ENCODE assay signal across 8 cellular contexts in the genomic region with DNA sequence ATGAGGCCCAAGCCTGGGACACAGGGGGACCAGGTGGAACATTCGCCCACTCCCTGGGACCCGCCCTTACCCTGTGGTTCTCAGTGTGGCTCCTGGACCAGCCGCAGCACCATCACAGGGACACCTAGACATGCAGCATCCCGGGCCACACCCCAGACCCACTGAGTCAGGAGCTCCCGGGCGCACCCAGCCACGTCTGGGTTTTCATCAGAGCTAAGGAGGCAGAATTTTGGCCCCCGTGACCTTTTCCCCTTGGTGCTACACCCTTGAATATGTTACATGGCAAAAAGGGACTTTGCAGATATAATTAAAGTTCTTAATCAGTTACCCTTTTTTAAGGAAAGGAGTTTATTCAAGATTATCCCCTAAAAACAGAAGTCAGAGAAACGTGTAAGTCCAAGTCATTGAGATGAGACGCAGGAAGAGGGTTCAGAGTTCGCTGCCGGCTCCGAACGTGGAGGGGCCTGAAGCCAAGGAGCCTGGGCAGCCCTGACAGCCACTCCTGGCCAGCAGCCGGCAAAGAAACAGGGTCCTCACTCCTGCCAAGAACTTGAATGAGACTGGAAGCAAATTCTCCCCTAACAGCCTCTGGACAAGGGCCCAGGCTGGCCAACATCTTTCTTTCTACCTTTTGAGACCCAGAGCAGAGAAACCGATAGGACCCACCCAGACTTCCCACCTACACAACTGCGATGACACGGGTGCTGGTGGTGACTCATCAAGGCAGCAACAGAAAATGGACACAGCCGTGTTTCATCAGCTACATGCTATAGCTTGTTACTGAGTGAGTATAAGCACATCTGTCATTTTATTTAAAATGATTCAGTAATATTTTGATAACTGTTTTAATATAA. TPM values are rescaled to one million over a fixed set of nuclear protein-coding genes. Genes with fewer than 3 reads are reported as not detected.
DNase-seq lines count a peak whose midpoint lies in the region; ATAC-seq, FAIRE-seq and TF ChIP-seq lines count a peak whose summit lies in the region.

No MANE protein-coding gene starts in this region.

- no peaks in the 10 kb centered on the region for H3K9me3 Mint-ChIP-seq in mesothelial cell of epicardium
- no peaks in the 10 kb centered on the region for H3K9me3 Mint-ChIP-seq in stimulated activated naive CD8-positive, alpha-beta T cell treated with anti-CD3 and anti-CD28 coated beads, Interleukin-15, amount 100 ng/mL, for 72 hours

- TF ChIP-seq POLR2A in Peyer's patch (IDR thresholded peaks at IDR 0.05): no peak
- no peak for TF ChIP-seq POLR2A in GM12878 (IDR thresholded peaks at IDR 0.05; ENCODE audit: low read depth, low read length)

- no peak for TF ChIP-seq EP300 in GM12878 (IDR thresholded peaks at IDR 0.05; ENCODE audit: borderline replicate concordance in 1 of 2, control insufficient read depth in 1 of 2, low read depth in 2 of 2, low read length in 2 of 2)

- TF ChIP-seq RAD21 in GM12878 (IDR thresholded peaks at IDR 0.05; ENCODE audit: insufficient read depth, low read depth, low read length): no peak

- BruUV-seq in GM12878 (replicated peaks; lab: Mats Ljungman, UMichigan): no TSS peak

- peak overlapping the region; percentile 77 for H2AFZ ChIP-seq in GM12878 (ENCODE audit: control insufficient read depth, low read depth, low read length)

- intact Hi-C loops in GM12878 (cut with micrococcal nuclease; ENCODE audit: unreplicated experiment): loop anchor here (1.0 to 5.0 kb wide), 4 partner anchors 111 to 771 kb away; no protein-coding TSS in a partner anchor

- RAD21 ChIA-PET in GM12878 (lab: Charles Lee; ENCODE audit: unreplicated experiment): interaction anchor here (1.0 to 2.6 kb wide), 13 partner anchors 8 to 499 kb away, joined by 3 to 20 read pairs (median 5); no protein-coding TSS in a partner anchor

- peak overlapping the region; percentile 91 for H3K4me2 ChIP-seq in GM12878 (ENCODE audit: control insufficient read depth, insufficient read depth)

- TF ChIP-seq CTCF in Peyer's patch (IDR thresholded peaks at IDR 0.05) (no peak), GM12878 (IDR thresholded peaks at IDR 0.05 in 2 of 3, conservative IDR thresholded peaks at IDR 0.05 in 1 of 3; ENCODE audit: control insufficient read depth in 2 of 3, extremely low read depth in 1 of 3, insufficient read depth in 1 of 3, low read depth in 3 of 3, low read length in 3 of 3) (no peak), mesothelial cell of epicardium (IDR thresholded peaks at IDR 0.05; ENCODE audit: unreplicated experiment) (no peak)

- H3K27me3 Mint-ChIP-seq in mesothelial cell of epicardium (ENCODE audit: low read depth): no peaks in the 10 kb centered on the region
- H3K27me3 Mint-ChIP-seq in stimulated activated naive CD8-positive, alpha-beta T cell treated with anti-CD3 and anti-CD28 coated beads, Interleukin-15, amount 100 ng/mL, for 72 hours: peaks cover 38% of the 10 kb centered on the region

- H3K27me3 ChIP-seq in Peyer's patch (no peaks in the 10 kb centered on the region), GM12878 (replicated peaks in 1 of 2; ENCODE audit: control insufficient read depth in 2 of 2, insufficient read depth in 2 of 2, low read length in 1 of 2) (no peaks in the 10 kb centered on the region)

- H3K36me3 ChIP-seq in Peyer's patch: no peaks in the 10 kb centered on the region
- no peaks in the 10 kb centered on the region for H3K36me3 ChIP-seq in GM12878 (ENCODE audit: control insufficient read depth in 2 of 2, insufficient read depth in 2 of 2, low read length in 1 of 2)

- H4K20me1 ChIP-seq in GM12878 (ENCODE audit: control insufficient read depth, insufficient read depth): no peaks in the 10 kb centered on the region

- CTCF ChIA-PET in GM12878 (lab: Yijun Ruan, JAX): interaction anchor here (0.6 to 3.9 kb wide), 26 partner anchors 8 to 782 kb away, joined by 3 to 24 read pairs (median 4); a partner anchor contains a TSS

- no peaks in the 10 kb centered on the region for H3K9me3 ChIP-seq in Peyer's patch
- no peaks in the 10 kb centered on the region for H3K9me3 ChIP-seq in GM12878 (replicated peaks; ENCODE audit: control insufficient read depth, insufficient read depth, low read length)

- peak overlapping the region in 2 of 4 donors; percentile 47 to 54 for H3K27ac ChIP-seq in Peyer's patch
- H3K27ac ChIP-seq in GM12878 (ENCODE audit: control insufficient read depth, insufficient read depth): no peak overlapping the region

- SMC1A ChIA-PET in GM12878 (lab: Charles Lee; ENCODE audit: uncharacterized antibody, unreplicated experiment): interaction anchor here (0.7 to 1.9 kb wide), 10 partner anchors 8 to 770 kb away, joined by 3 to 10 read pairs (median 4); a partner anchor contains a TSS

- WGBS in GM12878 (ENCODE audit: insufficient coverage, insufficient replicate concordance, low lambda C conversion rate, missing lambda C conversion rate): 49% methylated on average over 19 of the region's 19 CpGs

- H3K4me3 Mint-ChIP-seq in mesothelial cell of epicardium: peak overlapping the region; percentile 75
- H3K4me3 Mint-ChIP-seq in stimulated activated naive CD8-positive, alpha-beta T cell treated with anti-CD3 and anti-CD28 coated beads, Interleukin-15, amount 100 ng/mL, for 72 hours: peak overlapping the region; percentile 89 to 91

- no peaks in the 10 kb centered on the region for H3K36me3 Mint-ChIP-seq in mesothelial cell of epicardium

- FAIRE-seq in GM12878 (lab: Jason Lieb, UNC): no peak

- no peak overlapping the region for H3K9ac ChIP-seq in GM12878 (ENCODE audit: control insufficient read depth, insufficient read depth, low read length)

- ATAC-seq in GM19455 (IDR thresholded peaks at IDR 0.05; ENCODE audit: unreplicated experiment) (peak; percentile 16), GM12878 (peak; percentile 30; the same call in 2 of the 3 replicates), GM21737 (IDR thresholded peaks at IDR 0.05; ENCODE audit: unreplicated experiment) (no peak)
- ATAC-seq in stimulated activated naive CD8-positive, alpha-beta T cell treated with anti-CD3 and anti-CD28 coated beads, Interleukin-15, amount 100 ng/mL, for 72 hours: peak; percentile 77

- no peaks in the 10 kb centered on the region for H3K79me2 ChIP-seq in GM12878 (ENCODE audit: control insufficient read depth, insufficient read depth, low read length)

- DNase-seq in Peyer's patch (peak in 1 of 3 donors; percentile 53), GM12878 (ENCODE audit: low read depth, low spot score) (no peak), mesothelial cell of epicardium (ENCODE audit: low spot score in 2 of 2, unreplicated experiment in 2 of 2) (no peak), NOMO-1 treated with dmso at 0.1 percent for 144 hours (lab: John Stamatoyannopoulos, UW; ENCODE audit: unreplicated experiment) (no peak), COLO668 (lab: John Stamatoyannopoulos, UW; ENCODE audit: unreplicated experiment) (no peak)
- peak; percentile 53 to 71 for DNase-seq in stimulated activated naive CD8-positive, alpha-beta T cell treated with anti-CD3 and anti-CD28 coated beads, Interleukin-15, amount 100 ng/mL, for 72 hours

- peaks cover 7% of the 10 kb centered on the region for H3K4me1 Mint-ChIP-seq in mesothelial cell of epicardium
- peaks cover 42% of the 10 kb centered on the region for H3K4me1 Mint-ChIP-seq in stimulated activated naive CD8-positive, alpha-beta T cell treated with anti-CD3 and anti-CD28 coated beads, Interleukin-15, amount 100 ng/mL, for 72 hours

- POLR2A ChIA-PET in GM12878 (lab: Charles Lee): interaction anchor here (0.7 to 1.4 kb wide), 2 partner anchors 433 to 763 kb away, joined by 3 to 4 read pairs; no protein-coding TSS in a partner anchor

- H3K4me3 ChIP-seq in Peyer's patch (peak overlapping the region; percentile 39 to 62 (median 52)), GM12878 (no peak overlapping the region)

- in situ Hi-C loops in GM12878 (cut with MboI): no loop called here

- H3K4me1 ChIP-seq in Peyer's patch (peaks cover 0 to 12% (median 2%) of the 10 kb centered on the region in 4 donors), GM12878 (ENCODE audit: control insufficient read depth, insufficient read depth, low read length) (peaks cover 3% of the 10 kb centered on the region)

- H3K27ac Mint-ChIP-seq in mesothelial cell of epicardium: no peak overlapping the region
- peak overlapping the region in 1 of 2 donors; percentile 80 for H3K27ac Mint-ChIP-seq in stimulated activated naive CD8-positive, alpha-beta T cell treated with anti-CD3 and anti-CD28 coated beads, Interleukin-15, amount 100 ng/mL, for 72 hours

TF ChIP-seq in GM12878, 131 proteins besides CTCF, POLR2A, EP300 and RAD21:
- no peak for TF ChIP-seq SIX5 (IDR thresholded peaks at IDR 0.05; ENCODE audit: low read depth, low read length, severe bottlenecking)
- TF ChIP-seq RUNX3 (IDR thresholded peaks at IDR 0.05; ENCODE audit: low read length): 0 out of 2 replicates have a peak, but pooled peaks have one; percentile 5

RNA-seq across cellular contexts. Expression of a gene that starts 25.3 kb away (rescaled TPM):
- total RNA-seq in Peyer's patch (1 to 10 TPM in 1 of 4 donors, under 1 TPM in 1, not detected in 2; 0.57 to 2.5 TPM), GM12878 (2014; rRNA removed) (0.05 and 0.06 TPM in 2 replicates), GM12878 (2014; rRNA removed; fragmentation: Illumina TruSeq; extraction: Trizol) (0.09 and 0.13 TPM in 2 replicates), GM12878 (2021) (0.13 TPM in 2 replicates), mesothelial cell of epicardium (5.2 to 5.8 TPM (median 5.7 TPM) in 3 replicates)
- total RNA-seq in GM12878 (2013; cell fraction: nucleolus; rRNA removed): not detected in 2 replicates
- polyA plus RNA-seq in GM12878 (2011; ENCODE audit: low read depth): not detected
- polyA plus RNA-seq in GM12878 (2011; rRNA removed) (not detected in 2 replicates), GM12878 (2014; fragmentation: Illumina TruSeq; extraction: Trizol) (0.22 TPM in 1 of 2 replicates, not detected in the other), GM12878 (2014; fragmentation: Nextera tagmentation; extraction: Ambion mirVana) (under 1 TPM; 0.06 to 0.11 TPM), GM12878 (2014; rRNA removed) (0.05 TPM in 1 of 2 replicates, not detected in the other), GM12878 (2016; fragmentation: Nextera tagmentation; extraction: Ambion mirVana) (under 1 TPM in 1 of 2 experiments, not detected in 1; 0.10 TPM)
- not detected in 2 replicates for polyA plus RNA-seq in GM12878 (2011; cell fraction: cytosol; rRNA removed)
- polyA plus RNA-seq in GM12878 (2011; cell fraction: nucleus; rRNA removed): not detected in 2 replicates
- polyA plus RNA-seq in GM12878 (2012): 0.07 TPM in 1 of 2 replicates, not detected in the other
- polyA minus RNA-seq in GM12878 (2011; rRNA and poly(A)+ RNA removed): not detected in 2 replicates
- not detected in 2 replicates for polyA minus RNA-seq in GM12878 (2011; cell fraction: cytosol; rRNA and poly(A)+ RNA removed)
- not detected in 2 replicates for polyA minus RNA-seq in GM12878 (2011; cell fraction: nucleus; rRNA and poly(A)+ RNA removed)

Comparison
In these comparisons a context has a peak if more than half of its experiments do, and no peak if none do; other contexts are left out.
1. DNase-seq: peak in stimulated activated naive CD8-positive, alpha-beta T cell treated with anti-CD3 and anti-CD28 coated beads, Interleukin-15, amount 100 ng/mL, for 72 hours (2 of 2); none in GM12878 (single experiment), mesothelial cell of epicardium (0 of 2), NOMO-1 treated with dmso at 0.1 percent for 144 hours (single experiment) and COLO668 (single experiment).